In the genomic region with DNA sequence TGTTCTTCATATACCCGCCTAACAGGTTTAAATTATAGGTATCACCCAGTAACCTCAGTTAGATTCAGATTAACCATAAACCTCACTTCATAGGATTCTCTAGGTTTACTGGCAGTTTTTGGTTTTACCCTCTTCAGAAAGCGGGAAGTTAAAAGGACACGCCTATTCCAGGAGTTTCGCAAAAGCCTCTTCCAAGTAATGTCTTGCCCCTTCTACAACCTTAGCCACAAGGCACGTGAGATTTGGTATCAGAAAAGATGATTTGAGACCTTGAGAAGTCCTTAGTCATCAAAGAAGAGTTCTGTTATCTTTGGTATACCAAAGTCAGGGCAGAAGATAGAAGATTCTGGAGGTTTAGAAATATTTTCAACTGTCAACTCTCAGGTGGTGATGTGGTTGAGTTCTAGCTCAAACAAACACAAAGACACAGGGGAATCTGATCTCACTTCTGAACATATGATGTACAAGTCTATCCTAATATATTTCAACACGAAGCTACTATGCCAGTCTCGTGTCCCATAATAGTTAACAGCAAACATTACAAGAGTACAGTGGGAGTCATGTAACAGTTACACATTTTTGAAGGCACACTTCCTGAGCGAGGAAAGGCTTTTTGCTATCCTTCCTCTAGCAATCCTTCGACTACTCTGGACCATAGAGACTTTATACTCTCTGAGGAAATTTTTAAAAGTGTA, we compare ENCODE assay signal across 1 cellular context.
A peak's percentile ranks its signal among the peaks of the same experiment; 100 is the strongest.
TF ChIP-seq lines count a peak whose summit lies in the region.

No MANE protein-coding gene starts in this region.

TF ChIP-seq in K562, 482 proteins besides CTCF, POLR2A, EP300 and RAD21 (continued from another document):
- TF ChIP-seq CHD7 (IDR thresholded peaks at IDR 0.05; ENCODE audit: low read depth, low read length): no peak
- TF ChIP-seq ERF (CRISPR knock-in tag; IDR thresholded peaks at IDR 0.05): no peak
- no peak for TF ChIP-seq SRSF1 (IDR thresholded peaks at IDR 0.05; ENCODE audit: low read depth, low read length)
- TF ChIP-seq ZNF197 (CRISPR knock-in tag; IDR thresholded peaks at IDR 0.05; ENCODE audit: low read depth): 0 out of 2 replicates have a peak, but pooled peaks have one; percentile 12
- TF ChIP-seq ATF1 (CRISPR knock-in tag; IDR thresholded peaks at IDR 0.05): no peak
- TF ChIP-seq ATF1 (tag; IDR thresholded peaks at IDR 0.05): peak; percentile 56
- no peak for TF ChIP-seq YBX1 (IDR thresholded peaks at IDR 0.05)
- TF ChIP-seq ZNF740 (CRISPR knock-in tag; IDR thresholded peaks at IDR 0.05): no peak
- no peak for TF ChIP-seq ZNF740 (tag; IDR thresholded peaks at IDR 0.05)
- TF ChIP-seq CCNT2 (IDR thresholded peaks at IDR 0.05; ENCODE audit: borderline replicate concordance, extremely low read depth, insufficient read length, low read depth, low read length): peak; percentile 93
- no peak for TF ChIP-seq E2F1 (CRISPR knock-in tag; IDR thresholded peaks at IDR 0.05)
- TF ChIP-seq, protein P1, sequence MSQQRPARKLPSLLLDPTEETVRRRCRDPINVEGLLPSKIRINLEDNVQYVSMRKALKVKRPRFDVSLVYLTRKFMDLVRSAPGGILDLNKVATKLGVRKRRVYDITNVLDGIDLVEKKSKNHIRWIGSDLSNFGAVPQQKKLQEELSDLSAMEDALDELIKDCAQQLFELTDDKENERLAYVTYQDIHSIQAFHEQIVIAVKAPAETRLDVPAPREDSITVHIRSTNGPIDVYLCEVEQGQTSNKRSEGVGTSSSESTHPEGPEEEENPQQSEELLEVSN (IDR thresholded peaks at IDR 0.05; ENCODE audit: borderline replicate concordance in 1 of 2, extremely low read depth in 1 of 2, insufficient read depth in 1 of 2, insufficient read length in 1 of 2, low read depth in 1 of 2, low read length in 1 of 2, poor library complexity in 1 of 2, severe bottlenecking in 1 of 2): peak; percentile 45 to 62
- peak; percentile 93 for TF ChIP-seq DPF2 (IDR thresholded peaks at IDR 0.05)
- TF ChIP-seq FOXM1 (IDR thresholded peaks at IDR 0.05; ENCODE audit: low read depth): peak; percentile 73
- TF ChIP-seq FOXM1 (CRISPR knock-in tag; IDR thresholded peaks at IDR 0.05; ENCODE audit: low read depth): no peak
- TF ChIP-seq TCF7 (IDR thresholded peaks at IDR 0.05; ENCODE audit: borderline replicate concordance): 0 out of 2 replicates have a peak, but pooled peaks have one; percentile 50
- no peak for TF ChIP-seq ZFX (CRISPR knock-in tag; IDR thresholded peaks at IDR 0.05)
- TF ChIP-seq, protein P2, sequence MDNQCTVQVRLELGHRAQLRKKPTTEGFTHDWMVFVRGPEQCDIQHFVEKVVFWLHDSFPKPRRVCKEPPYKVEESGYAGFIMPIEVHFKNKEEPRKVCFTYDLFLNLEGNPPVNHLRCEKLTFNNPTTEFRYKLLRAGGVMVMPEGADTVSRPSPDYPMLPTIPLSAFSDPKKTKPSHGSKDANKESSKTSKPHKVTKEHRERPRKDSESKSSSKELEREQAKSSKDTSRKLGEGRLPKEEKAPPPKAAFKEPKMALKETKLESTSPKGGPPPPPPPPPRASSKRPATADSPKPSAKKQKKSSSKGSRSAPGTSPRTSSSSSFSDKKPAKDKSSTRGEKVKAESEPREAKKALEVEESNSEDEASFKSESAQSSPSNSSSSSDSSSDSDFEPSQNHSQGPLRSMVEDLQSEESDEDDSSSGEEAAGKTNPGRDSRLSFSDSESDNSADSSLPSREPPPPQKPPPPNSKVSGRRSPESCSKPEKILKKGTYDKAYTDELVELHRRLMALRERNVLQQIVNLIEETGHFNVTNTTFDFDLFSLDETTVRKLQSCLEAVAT (IDR thresholded peaks at IDR 0.05): peak in 1 of 2 experiments; percentile 79; a peak in 2 of 4 replicates
- peak; percentile 61; the same call in 1 of the 2 replicates for TF ChIP-seq ZNF584 (CRISPR knock-in tag; IDR thresholded peaks at IDR 0.05; ENCODE audit: low read depth)
- TF ChIP-seq TOE1 (IDR thresholded peaks at IDR 0.05; ENCODE audit: borderline replicate concordance): no peak; the same call in 1 of the 2 replicates
- TF ChIP-seq TOE1 (CRISPR knock-in tag; IDR thresholded peaks at IDR 0.05; ENCODE audit: borderline replicate concordance, low read depth): no peak
- TF ChIP-seq L3MBTL2 (IDR thresholded peaks at IDR 0.05): peak; percentile 89
- TF ChIP-seq NBN (IDR thresholded peaks at IDR 0.05; ENCODE audit: low read depth): peak; percentile 46; the same call in 1 of the 2 replicates
- peak; percentile 70 for TF ChIP-seq BRD9 (IDR thresholded peaks at IDR 0.05; ENCODE audit: low read depth, partially characterized antibody)
- TF ChIP-seq CEBPZ (IDR thresholded peaks at IDR 0.05; ENCODE audit: borderline replicate concordance, low read depth, low read length): no peak
- no peak for TF ChIP-seq FOXJ2 (tag; IDR thresholded peaks at IDR 0.05)
- peak; percentile 92 for TF ChIP-seq HDAC3 (IDR thresholded peaks at IDR 0.05; ENCODE audit: borderline replicate concordance, partially characterized antibody)
- peak; percentile 93 for TF ChIP-seq LEF1 (IDR thresholded peaks at IDR 0.05)
- TF ChIP-seq ZNF436 (CRISPR knock-in tag; IDR thresholded peaks at IDR 0.05): no peak
- TF ChIP-seq HNRNPL (IDR thresholded peaks at IDR 0.05; ENCODE audit: low read depth, low read length): 0 out of 2 replicates have a peak, but pooled peaks have one; percentile 29
- peak; percentile 74 for TF ChIP-seq CBFA2T2 (conservative IDR thresholded peaks at IDR 0.05)
- TF ChIP-seq GTF2F1 (IDR thresholded peaks at IDR 0.05; ENCODE audit: low read depth, low read length): no peak
- TF ChIP-seq FOXK2 (conservative IDR thresholded peaks at IDR 0.05 in 1 of 2, IDR thresholded peaks at IDR 0.05 in 1 of 2; ENCODE audit: low read depth in 2 of 2): peak in 1 of 2 experiments; percentile 57; a peak in 1 of 4 replicates
- peak; percentile 93 for TF ChIP-seq NFE2 (IDR thresholded peaks at IDR 0.05; ENCODE audit: low read depth)
